Comparison of ENCODE assay signal across 1 cellular context in the genomic region with DNA sequence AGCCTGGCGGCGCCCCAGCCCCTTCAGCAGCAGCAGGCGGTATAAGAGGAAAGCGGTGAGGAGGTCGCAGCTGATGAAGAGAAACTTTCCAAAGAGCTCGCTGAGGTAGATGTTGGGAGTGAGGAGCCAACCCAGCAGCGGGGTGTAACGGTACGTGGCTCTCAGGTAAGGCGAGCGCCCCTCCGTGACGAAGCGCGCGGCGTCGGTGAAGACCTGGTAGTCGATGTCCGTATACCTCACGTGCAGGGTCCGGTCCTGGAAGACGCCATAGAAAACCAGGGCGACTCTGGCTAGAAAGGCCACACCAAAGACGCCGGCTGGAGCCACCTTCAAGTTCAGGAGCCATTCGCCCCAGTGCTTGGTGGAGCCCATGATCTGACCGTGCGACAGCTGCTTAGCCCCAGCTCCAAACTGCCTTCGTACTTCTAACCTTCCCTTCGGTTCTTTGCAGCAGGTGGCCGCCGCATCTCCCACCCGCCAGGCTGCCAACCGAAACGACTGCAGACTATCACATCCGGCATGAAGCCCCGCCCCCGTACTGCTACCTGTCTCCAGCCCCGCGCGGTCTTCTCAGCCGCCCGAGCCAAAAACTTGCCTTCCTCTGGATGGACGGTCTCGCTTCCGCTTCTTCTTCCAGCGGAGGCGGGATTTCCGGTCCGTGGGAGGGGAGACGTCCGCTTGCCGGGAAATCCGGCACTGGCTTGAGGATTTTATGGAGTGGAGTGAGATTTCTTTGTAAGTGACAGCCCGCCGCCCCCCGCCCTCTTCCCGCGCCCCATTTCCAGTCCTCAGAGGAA.
TF ChIP-seq lines count a peak whose summit lies in the region.

A gene (minus strand): TSS at position 623 of the 797 bp plus-strand sequence. CDS start 251 bp downstream, at position 372.

TF ChIP-seq in HepG2, 621 proteins besides CTCF, POLR2A, EP300 and RAD21 (continued from another document and continues in another):
- TF ChIP-seq, protein P1, sequence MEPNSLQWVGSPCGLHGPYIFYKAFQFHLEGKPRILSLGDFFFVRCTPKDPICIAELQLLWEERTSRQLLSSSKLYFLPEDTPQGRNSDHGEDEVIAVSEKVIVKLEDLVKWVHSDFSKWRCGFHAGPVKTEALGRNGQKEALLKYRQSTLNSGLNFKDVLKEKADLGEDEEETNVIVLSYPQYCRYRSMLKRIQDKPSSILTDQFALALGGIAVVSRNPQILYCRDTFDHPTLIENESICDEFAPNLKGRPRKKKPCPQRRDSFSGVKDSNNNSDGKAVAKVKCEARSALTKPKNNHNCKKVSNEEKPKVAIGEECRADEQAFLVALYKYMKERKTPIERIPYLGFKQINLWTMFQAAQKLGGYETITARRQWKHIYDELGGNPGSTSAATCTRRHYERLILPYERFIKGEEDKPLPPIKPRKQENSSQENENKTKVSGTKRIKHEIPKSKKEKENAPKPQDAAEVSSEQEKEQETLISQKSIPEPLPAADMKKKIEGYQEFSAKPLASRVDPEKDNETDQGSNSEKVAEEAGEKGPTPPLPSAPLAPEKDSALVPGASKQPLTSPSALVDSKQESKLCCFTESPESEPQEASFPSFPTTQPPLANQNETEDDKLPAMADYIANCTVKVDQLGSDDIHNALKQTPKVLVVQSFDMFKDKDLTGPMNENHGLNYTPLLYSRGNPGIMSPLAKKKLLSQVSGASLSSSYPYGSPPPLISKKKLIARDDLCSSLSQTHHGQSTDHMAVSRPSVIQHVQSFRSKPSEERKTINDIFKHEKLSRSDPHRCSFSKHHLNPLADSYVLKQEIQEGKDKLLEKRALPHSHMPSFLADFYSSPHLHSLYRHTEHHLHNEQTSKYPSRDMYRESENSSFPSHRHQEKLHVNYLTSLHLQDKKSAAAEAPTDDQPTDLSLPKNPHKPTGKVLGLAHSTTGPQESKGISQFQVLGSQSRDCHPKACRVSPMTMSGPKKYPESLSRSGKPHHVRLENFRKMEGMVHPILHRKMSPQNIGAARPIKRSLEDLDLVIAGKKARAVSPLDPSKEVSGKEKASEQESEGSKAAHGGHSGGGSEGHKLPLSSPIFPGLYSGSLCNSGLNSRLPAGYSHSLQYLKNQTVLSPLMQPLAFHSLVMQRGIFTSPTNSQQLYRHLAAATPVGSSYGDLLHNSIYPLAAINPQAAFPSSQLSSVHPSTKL (CRISPR knock-in tag; IDR thresholded peaks at IDR 0.05) = peak; percentile 64
- no peak for TF ChIP-seq PLRG1 (conservative IDR thresholded peaks at IDR 0.05)
- no peak; the same call in 1 of the 2 replicates for TF ChIP-seq ZNF124 (CRISPR knock-in tag; IDR thresholded peaks at IDR 0.05)
- no peak for TF ChIP-seq HOXA9 (CRISPR knock-in tag; IDR thresholded peaks at IDR 0.05; ENCODE audit: borderline replicate concordance)
- no peak; the same call in 1 of the 2 replicates for TF ChIP-seq ZNF598 (CRISPR knock-in tag; IDR thresholded peaks at IDR 0.05; ENCODE audit: borderline replicate concordance)
- TF ChIP-seq, protein P2, sequence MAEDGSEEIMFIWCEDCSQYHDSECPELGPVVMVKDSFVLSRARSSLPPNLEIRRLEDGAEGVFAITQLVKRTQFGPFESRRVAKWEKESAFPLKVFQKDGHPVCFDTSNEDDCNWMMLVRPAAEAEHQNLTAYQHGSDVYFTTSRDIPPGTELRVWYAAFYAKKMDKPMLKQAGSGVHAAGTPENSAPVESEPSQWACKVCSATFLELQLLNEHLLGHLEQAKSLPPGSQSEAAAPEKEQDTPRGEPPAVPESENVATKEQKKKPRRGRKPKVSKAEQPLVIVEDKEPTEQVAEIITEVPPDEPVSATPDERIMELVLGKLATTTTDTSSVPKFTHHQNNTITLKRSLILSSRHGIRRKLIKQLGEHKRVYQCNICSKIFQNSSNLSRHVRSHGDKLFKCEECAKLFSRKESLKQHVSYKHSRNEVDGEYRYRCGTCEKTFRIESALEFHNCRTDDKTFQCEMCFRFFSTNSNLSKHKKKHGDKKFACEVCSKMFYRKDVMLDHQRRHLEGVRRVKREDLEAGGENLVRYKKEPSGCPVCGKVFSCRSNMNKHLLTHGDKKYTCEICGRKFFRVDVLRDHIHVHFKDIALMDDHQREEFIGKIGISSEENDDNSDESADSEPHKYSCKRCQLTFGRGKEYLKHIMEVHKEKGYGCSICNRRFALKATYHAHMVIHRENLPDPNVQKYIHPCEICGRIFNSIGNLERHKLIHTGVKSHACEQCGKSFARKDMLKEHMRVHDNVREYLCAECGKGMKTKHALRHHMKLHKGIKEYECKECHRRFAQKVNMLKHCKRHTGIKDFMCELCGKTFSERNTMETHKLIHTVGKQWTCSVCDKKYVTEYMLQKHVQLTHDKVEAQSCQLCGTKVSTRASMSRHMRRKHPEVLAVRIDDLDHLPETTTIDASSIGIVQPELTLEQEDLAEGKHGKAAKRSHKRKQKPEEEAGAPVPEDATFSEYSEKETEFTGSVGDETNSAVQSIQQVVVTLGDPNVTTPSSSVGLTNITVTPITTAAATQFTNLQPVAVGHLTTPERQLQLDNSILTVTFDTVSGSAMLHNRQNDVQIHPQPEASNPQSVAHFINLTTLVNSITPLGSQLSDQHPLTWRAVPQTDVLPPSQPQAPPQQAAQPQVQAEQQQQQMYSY (CRISPR knock-in tag; IDR thresholded peaks at IDR 0.05) = peak; percentile 99
- TF ChIP-seq CBX1 (IDR thresholded peaks at IDR 0.05; ENCODE audit: low read depth) = no peak
- peak; percentile 69 for TF ChIP-seq ZNF563 (CRISPR knock-in tag; IDR thresholded peaks at IDR 0.05)
- no peak for TF ChIP-seq RBAK (CRISPR knock-in tag; IDR thresholded peaks at IDR 0.05)
- TF ChIP-seq RARG (CRISPR knock-in tag; IDR thresholded peaks at IDR 0.05; ENCODE audit: low read depth) = no peak
- 0 out of 2 replicates have a peak, but pooled peaks have one; percentile 45 for TF ChIP-seq ZNF20 (CRISPR knock-in tag; IDR thresholded peaks at IDR 0.05)
- no peak for TF ChIP-seq HNRNPH1 (optimal IDR thresholded peaks at IDR 0.05; ENCODE audit: low read depth, low read length)
- TF ChIP-seq SIN3B (IDR thresholded peaks at IDR 0.05; ENCODE audit: low read length) = no peak
- TF ChIP-seq ZNF232 (CRISPR knock-in tag; IDR thresholded peaks at IDR 0.05; ENCODE audit: borderline replicate concordance) = no peak
- TF ChIP-seq ZNF75D (CRISPR knock-in tag; IDR thresholded peaks at IDR 0.05; ENCODE audit: borderline replicate concordance) = no peak
- TF ChIP-seq ZNF350 (CRISPR knock-in tag; IDR thresholded peaks at IDR 0.05; ENCODE audit: borderline replicate concordance, low read depth) = peak; percentile 46; the same call in 1 of the 2 replicates
- TF ChIP-seq EEA1 (CRISPR knock-in tag; IDR thresholded peaks at IDR 0.05; ENCODE audit: borderline replicate concordance) = no peak
- peak; percentile 47; the same call in 1 of the 2 replicates for TF ChIP-seq ZFX (CRISPR knock-in tag; IDR thresholded peaks at IDR 0.05; ENCODE audit: low read depth)
- TF ChIP-seq, protein P3, sequence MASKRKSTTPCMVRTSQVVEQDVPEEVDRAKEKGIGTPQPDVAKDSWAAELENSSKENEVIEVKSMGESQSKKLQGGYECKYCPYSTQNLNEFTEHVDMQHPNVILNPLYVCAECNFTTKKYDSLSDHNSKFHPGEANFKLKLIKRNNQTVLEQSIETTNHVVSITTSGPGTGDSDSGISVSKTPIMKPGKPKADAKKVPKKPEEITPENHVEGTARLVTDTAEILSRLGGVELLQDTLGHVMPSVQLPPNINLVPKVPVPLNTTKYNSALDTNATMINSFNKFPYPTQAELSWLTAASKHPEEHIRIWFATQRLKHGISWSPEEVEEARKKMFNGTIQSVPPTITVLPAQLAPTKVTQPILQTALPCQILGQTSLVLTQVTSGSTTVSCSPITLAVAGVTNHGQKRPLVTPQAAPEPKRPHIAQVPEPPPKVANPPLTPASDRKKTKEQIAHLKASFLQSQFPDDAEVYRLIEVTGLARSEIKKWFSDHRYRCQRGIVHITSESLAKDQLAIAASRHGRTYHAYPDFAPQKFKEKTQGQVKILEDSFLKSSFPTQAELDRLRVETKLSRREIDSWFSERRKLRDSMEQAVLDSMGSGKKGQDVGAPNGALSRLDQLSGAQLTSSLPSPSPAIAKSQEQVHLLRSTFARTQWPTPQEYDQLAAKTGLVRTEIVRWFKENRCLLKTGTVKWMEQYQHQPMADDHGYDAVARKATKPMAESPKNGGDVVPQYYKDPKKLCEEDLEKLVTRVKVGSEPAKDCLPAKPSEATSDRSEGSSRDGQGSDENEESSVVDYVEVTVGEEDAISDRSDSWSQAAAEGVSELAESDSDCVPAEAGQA (IDR thresholded peaks at IDR 0.05; ENCODE audit: low read depth) = 0 out of 2 replicates have a peak, but pooled peaks have one; percentile 37
- TF ChIP-seq, protein P3 (CRISPR knock-in tag; IDR thresholded peaks at IDR 0.05; ENCODE audit: borderline replicate concordance) = no peak
- no peak for TF ChIP-seq ZNF335 (CRISPR knock-in tag; IDR thresholded peaks at IDR 0.05)
- TF ChIP-seq HNRNPK (IDR thresholded peaks at IDR 0.05; ENCODE audit: low read depth, low read length, poor library complexity, severe bottlenecking) = no peak
- TF ChIP-seq TARDBP (CRISPR knock-in tag; IDR thresholded peaks at IDR 0.05) = no peak; the same call in 1 of the 2 replicates
- no peak for TF ChIP-seq ZC3H13 (CRISPR knock-in tag; IDR thresholded peaks at IDR 0.05)
- no peak for TF ChIP-seq ZFP36 (IDR thresholded peaks at IDR 0.05; ENCODE audit: borderline replicate concordance, low read depth, low read length, partially characterized antibody)
- 0 out of 2 replicates have a peak, but pooled peaks have one; percentile 20 for TF ChIP-seq ARHGAP35 (CRISPR knock-in tag; IDR thresholded peaks at IDR 0.05; ENCODE audit: borderline replicate concordance)
- TF ChIP-seq, protein P4, sequence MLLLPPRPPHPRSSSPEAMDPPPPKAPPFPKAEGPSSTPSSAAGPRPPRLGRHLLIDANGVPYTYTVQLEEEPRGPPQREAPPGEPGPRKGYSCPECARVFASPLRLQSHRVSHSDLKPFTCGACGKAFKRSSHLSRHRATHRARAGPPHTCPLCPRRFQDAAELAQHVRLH (CRISPR knock-in tag; IDR thresholded peaks at IDR 0.05; ENCODE audit: borderline replicate concordance, low read depth) = no peak
- TF ChIP-seq, protein P5, sequence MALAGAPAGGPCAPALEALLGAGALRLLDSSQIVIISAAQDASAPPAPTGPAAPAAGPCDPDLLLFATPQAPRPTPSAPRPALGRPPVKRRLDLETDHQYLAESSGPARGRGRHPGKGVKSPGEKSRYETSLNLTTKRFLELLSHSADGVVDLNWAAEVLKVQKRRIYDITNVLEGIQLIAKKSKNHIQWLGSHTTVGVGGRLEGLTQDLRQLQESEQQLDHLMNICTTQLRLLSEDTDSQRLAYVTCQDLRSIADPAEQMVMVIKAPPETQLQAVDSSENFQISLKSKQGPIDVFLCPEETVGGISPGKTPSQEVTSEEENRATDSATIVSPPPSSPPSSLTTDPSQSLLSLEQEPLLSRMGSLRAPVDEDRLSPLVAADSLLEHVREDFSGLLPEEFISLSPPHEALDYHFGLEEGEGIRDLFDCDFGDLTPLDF (CRISPR knock-in tag; IDR thresholded peaks at IDR 0.05) = peak; percentile 73
- TF ChIP-seq IRF2 (CRISPR knock-in tag; IDR thresholded peaks at IDR 0.05) = peak; percentile 68; the same call in 1 of the 2 replicates
- peak; percentile 45; the same call in 1 of the 2 replicates for TF ChIP-seq NAIF1 (CRISPR knock-in tag; IDR thresholded peaks at IDR 0.05; ENCODE audit: borderline replicate concordance)
- TF ChIP-seq, protein P6, sequence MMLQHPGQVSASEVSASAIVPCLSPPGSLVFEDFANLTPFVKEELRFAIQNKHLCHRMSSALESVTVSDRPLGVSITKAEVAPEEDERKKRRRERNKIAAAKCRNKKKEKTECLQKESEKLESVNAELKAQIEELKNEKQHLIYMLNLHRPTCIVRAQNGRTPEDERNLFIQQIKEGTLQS (CRISPR knock-in tag; IDR thresholded peaks at IDR 0.05) = no peak
- TF ChIP-seq MXD4 (CRISPR knock-in tag; IDR thresholded peaks at IDR 0.05) = peak; percentile 64
- no peak for TF ChIP-seq PRPF4 (IDR thresholded peaks at IDR 0.05; ENCODE audit: low read depth, low read length, poor library complexity, severe bottlenecking)
